ENCODE assay signal across 7 cellular contexts in the genomic region with DNA sequence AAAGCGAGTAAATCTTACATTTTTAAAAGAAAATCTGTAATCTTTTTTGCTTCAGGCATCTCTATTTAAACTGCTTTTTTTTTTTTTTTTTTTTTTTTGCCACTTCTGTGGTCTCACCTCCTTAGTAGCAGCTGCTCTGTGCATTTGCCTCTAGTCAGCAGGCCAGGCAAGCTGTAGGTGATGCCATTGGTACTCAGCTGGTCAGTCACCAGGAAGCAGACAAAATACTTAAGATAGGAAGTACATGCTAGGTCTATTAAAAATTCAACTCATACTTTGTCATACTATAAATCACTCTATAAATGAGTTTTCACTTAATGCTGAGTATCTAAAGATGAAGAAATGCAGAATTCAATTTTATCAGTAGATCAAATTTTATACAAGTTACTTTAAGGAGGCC.
"Had no signal": no experiment of that assay in that cellular context is flagged by ENCODE, and none has a peak within 500 bp of the region (broad histone marks: within the 10 kb centered on the region; RNA-seq: fewer than 3 reads in every experiment).

No MANE protein-coding gene starts in this region.

- H3K4me2 ChIP-seq: KMS-11 had no signal

- H3K4me3 ChIP-seq: K562 had no signal

- H3K9ac ChIP-seq: KMS-11 had no signal

- ATAC-seq: HepG2, K562 had no signal

- H3K27ac ChIP-seq: HL-60, KMS-11 had no signal

- DNase-seq: IMR-90, KBM-7, KG1 had no signal
